ENCODE assay signal across 1 cellular context in genomic region chr6:35140991-35141720, GRCh38.
TF ChIP-seq lines count a peak whose summit lies in the region.

TSS of gene TCP11 (minus strand) at chr6:35141339. CDS start at chr6:35140870, 469 bp downstream.

TF ChIP-seq in SK-N-SH, 30 proteins besides CTCF, POLR2A, EP300 and RAD21 (continued from another document):
- TF ChIP-seq ELF1 (IDR thresholded peaks at IDR 0.05), result no peak
- no peak for TF ChIP-seq GABPA (IDR thresholded peaks at IDR 0.05; ENCODE audit: low read depth)
- TF ChIP-seq FOXM1 (IDR thresholded peaks at IDR 0.05; ENCODE audit: low read depth), result no peak
- TF ChIP-seq USF1 (IDR thresholded peaks at IDR 0.05; ENCODE audit: borderline replicate concordance, low read depth), result no peak
- no peak for TF ChIP-seq FOSL2 (IDR thresholded peaks at IDR 0.05; ENCODE audit: borderline replicate concordance, low read depth)
- no peak for TF ChIP-seq MEF2A (IDR thresholded peaks at IDR 0.05; ENCODE audit: borderline replicate concordance, low read depth)
- TF ChIP-seq REST (IDR thresholded peaks at IDR 0.05; ENCODE audit: low read depth, low read length), result no peak
- TF ChIP-seq TAF1 (IDR thresholded peaks at IDR 0.05; ENCODE audit: borderline replicate concordance, low read depth, low read length), result no peak
- TF ChIP-seq USF2 (IDR thresholded peaks at IDR 0.05; ENCODE audit: borderline replicate concordance, low read depth, low read length), result no peak
- no peak for TF ChIP-seq FOXJ3 (CRISPR knock-in tag; IDR thresholded peaks at IDR 0.05)
- TF ChIP-seq RFX5 (IDR thresholded peaks at IDR 0.05; ENCODE audit: low read length), result no peak
- no peak for TF ChIP-seq MAX (IDR thresholded peaks at IDR 0.05; ENCODE audit: low read depth)
- TF ChIP-seq CHD2 (IDR thresholded peaks at IDR 0.05; ENCODE audit: low read length, partially characterized antibody), result no peak
